Comparison of ENCODE assay signal across 15 cellular contexts in the genomic region with DNA sequence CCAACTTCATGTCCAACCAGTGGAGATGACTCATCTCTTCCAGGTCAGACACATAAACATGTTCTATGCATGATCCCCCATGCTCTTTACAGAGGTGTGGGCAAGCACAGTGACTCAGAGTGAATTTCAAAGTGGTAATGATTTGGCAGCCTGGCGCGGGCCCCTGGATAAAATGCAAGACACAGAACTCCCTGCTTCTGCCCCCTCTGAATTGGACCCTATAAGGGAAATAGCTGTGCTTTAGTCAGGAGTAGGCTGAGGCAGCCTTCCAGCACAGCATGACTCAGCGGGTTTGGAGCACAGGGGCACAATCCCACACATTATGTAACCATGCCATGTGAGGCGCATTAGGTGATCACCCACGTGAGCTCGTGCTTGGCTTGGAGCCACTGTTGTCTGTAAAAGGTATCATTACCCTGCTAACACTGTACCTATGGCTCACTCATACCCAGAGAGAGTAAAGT.
DNase-seq lines count a peak whose midpoint lies in the region; FAIRE-seq and TF ChIP-seq lines count a peak whose summit lies in the region.
"Had no signal": no experiment of that assay in that cellular context is flagged by ENCODE, and none has a peak within 500 bp of the region (broad histone marks: within the 10 kb centered on the region; RNA-seq: fewer than 3 reads in every experiment).

No MANE protein-coding gene starts in this region.

- H3K79me2 ChIP-seq in mammary epithelial cell (ENCODE audit: insufficient read depth, low read length) (no peaks in the 10 kb centered on the region), keratinocyte (ENCODE audit: control insufficient read depth, insufficient read depth, low read length) (no peaks in the 10 kb centered on the region)

- DNase-seq in AG09319 (ENCODE audit: extremely low read depth, low read depth), result peak; percentile 14
- DNase-seq in LHCN-M2 (ENCODE audit: low read depth), result peak; percentile 96
- DNase-seq in mammary epithelial cell, result peak; percentile 21
- peak; percentile 15 for DNase-seq in keratinocyte (ENCODE audit: low read depth, low spot score)
- DNase-seq in cerebellum (ENCODE audit: low spot score), result no peak
- DNase-seq in vagina (ENCODE audit: extremely low spot score in 2 of 2), result no peak
- DNase-seq in iPS-NIHi11 (ENCODE audit: low spot score), result no peak
- no peak for DNase-seq in activated CD8-positive, alpha-beta memory T cell treated with anti-CD3 and anti-CD28 coated beads, Interleukin-2, amount 50 U/mL, for 4 hours
- DNase-seq: activated CD4-positive, alpha-beta T cell treated with anti-CD3 and anti-CD28 coated beads, Interleukin-2, amount 10 ng/mL, durations not matched to agents 7 days and 5 days; CD4-positive, alpha-beta memory T cell; colonic mucosa; heart right ventricle; NCI-H1092; NCI-H69; tibial artery had no signal

- peak overlapping the region; percentile 64 for H2AFZ ChIP-seq in mammary epithelial cell (ENCODE audit: low read depth, low read length)
- no peak overlapping the region for H2AFZ ChIP-seq in keratinocyte (ENCODE audit: control insufficient read depth, low read length)

- intact Hi-C loops in mammary epithelial cell (cut with micrococcal nuclease), result loop anchor here (1.0 to 2.0 kb wide), 2 partner anchors 45 to 76 kb away; no protein-coding TSS in a partner anchor
- intact Hi-C loops in vagina (cut with DNase I), result no loop called here

- no peak for FAIRE-seq in keratinocyte (lab: Jason Lieb, UNC)

- H3K36me3 ChIP-seq in mammary epithelial cell (ENCODE audit: insufficient read depth, low read length) (no peaks in the 10 kb centered on the region), keratinocyte (ENCODE audit: control insufficient read depth in 2 of 2, extremely low read depth in 1 of 2, insufficient read depth in 2 of 2, low read length in 2 of 2) (no peaks in the 10 kb centered on the region), vagina (no peaks in the 10 kb centered on the region)
- H3K36me3 ChIP-seq: colonic mucosa, heart right ventricle, tibial artery had no signal

- H3K9ac ChIP-seq in mammary epithelial cell (ENCODE audit: insufficient read depth, low read length) (no peak overlapping the region), keratinocyte (ENCODE audit: control insufficient read depth, extremely low read depth, insufficient read depth, low read length) (no peak overlapping the region)

- 2% methylated on average over 5 of the region's 6 CpGs for WGBS in mammary epithelial cell (ENCODE audit: low coverage, missing lambda C conversion rate)

- H3K27ac ChIP-seq in mammary epithelial cell (ENCODE audit: insufficient read depth, low read depth, low read length) (peak overlapping the region; percentile 23), keratinocyte (ENCODE audit: control insufficient read depth, insufficient read depth, low read length) (no peak overlapping the region), vagina (no peak overlapping the region)
- H3K27ac ChIP-seq: colonic mucosa, heart right ventricle, tibial artery had no signal

- H3K4me1 ChIP-seq in mammary epithelial cell (ENCODE audit: insufficient read depth, low read length) (peaks cover 26% of the 10 kb centered on the region), keratinocyte (ENCODE audit: control insufficient read depth, extremely low read depth, insufficient read depth, low read length) (no peaks in the 10 kb centered on the region), vagina (no peaks in the 10 kb centered on the region)
- H3K4me1 ChIP-seq: colonic mucosa, heart right ventricle, tibial artery had no signal

- TF ChIP-seq CTCF in AG09319 (IDR thresholded peaks at IDR 0.05; ENCODE audit: low read depth, low read length) (no peak), mammary epithelial cell (conservative IDR thresholded peaks at IDR 0.05 in 1 of 2, IDR thresholded peaks at IDR 0.05 in 1 of 2; ENCODE audit: extremely low read depth in 1 of 2, insufficient read depth in 1 of 2, low read depth in 1 of 2, low read length in 2 of 2) (no peak), keratinocyte (optimal IDR thresholded peaks at IDR 0.05 in 1 of 3, IDR thresholded peaks at IDR 0.05 in 1 of 3, conservative IDR thresholded peaks at IDR 0.05 in 1 of 3; ENCODE audit: extremely low read depth in 1 of 3, insufficient read depth in 2 of 3, low read length in 3 of 3) (no peak), vagina (IDR thresholded peaks at IDR 0.05) (no peak)

- CTCF ChIA-PET in mammary epithelial cell (lab: Charles Lee; ENCODE audit: low non-redundant PET), result no interaction called here

- H3K4me2 ChIP-seq in mammary epithelial cell (ENCODE audit: insufficient read depth, low read depth, low read length) (no peak overlapping the region), keratinocyte (ENCODE audit: control insufficient read depth, extremely low read depth, insufficient read depth, low read depth, low read length) (no peak overlapping the region)

- no peak overlapping the region for H3K4me3 ChIP-seq in mammary epithelial cell (replicated peaks in 1 of 3; ENCODE audit: insufficient read depth in 1 of 3, low read depth in 2 of 3, low read length in 3 of 3)
- no peak overlapping the region for H3K4me3 ChIP-seq in keratinocyte (ENCODE audit: control insufficient read depth in 2 of 3, extremely low read depth in 1 of 3, insufficient read depth in 2 of 3, low read depth in 1 of 3, low read length in 3 of 3)
- H3K4me3 ChIP-seq in vagina, result no peak overlapping the region
- H3K4me3 ChIP-seq: colonic mucosa, heart right ventricle, tibial artery had no signal

- no TSS peak for BruUV-seq in mammary epithelial cell (replicated peaks; lab: Mats Ljungman, UMichigan)

- dilution Hi-C loops in mammary epithelial cell (cut with HindIII; ENCODE audit: low sequenced_read_pairs), result no loop called here
- dilution Hi-C loops in keratinocyte (cut with MboI; ENCODE audit: extremely low pct_ligation_motif_present, low sequenced_read_pairs), result no loop called here

- H3K9me3 ChIP-seq in mammary epithelial cell (replicated peaks; ENCODE audit: insufficient read depth, low read length) (no peaks in the 10 kb centered on the region), keratinocyte (ENCODE audit: control insufficient read depth, low read depth, low read length) (no peaks in the 10 kb centered on the region), vagina (no peaks in the 10 kb centered on the region)
- H3K9me3 ChIP-seq: colonic mucosa, tibial artery had no signal

- no peak for TF ChIP-seq POLR2A in vagina (IDR thresholded peaks at IDR 0.05)

- in situ Hi-C loops in mammary epithelial cell (cut with MboI; ENCODE audit: low sequenced_read_pairs in 2 of 2), result no loop called here

- H3K9me1 ChIP-seq in keratinocyte (ENCODE audit: control insufficient read depth, extremely low read depth, insufficient read depth, low read length), result no peaks in the 10 kb centered on the region

- H3K27me3 ChIP-seq in mammary epithelial cell (ENCODE audit: insufficient read depth, low read length) (no peaks in the 10 kb centered on the region), keratinocyte (ENCODE audit: control insufficient read depth, extremely low read depth, insufficient read depth, low read length) (no peaks in the 10 kb centered on the region), vagina (no peaks in the 10 kb centered on the region)
- H3K27me3 ChIP-seq: colonic mucosa, heart right ventricle, tibial artery had no signal

- no peaks in the 10 kb centered on the region for H4K20me1 ChIP-seq in mammary epithelial cell (ENCODE audit: insufficient read depth, low read length)
- H4K20me1 ChIP-seq in keratinocyte (ENCODE audit: control insufficient read depth, extremely low read depth, insufficient read depth, low read length), result no peaks in the 10 kb centered on the region

Comparison
In these comparisons a context has a peak if more than half of its experiments do, and no peak if none do; other contexts are left out.
1. DNase-seq: peak in AG09319 (single experiment), LHCN-M2 (single experiment), mammary epithelial cell (single experiment) and keratinocyte (single experiment); none in cerebellum (single experiment), vagina (0 of 2), iPS-NIHi11 (single experiment) and activated CD8-positive, alpha-beta memory T cell treated with anti-CD3 and anti-CD28 coated beads, Interleukin-2, amount 50 U/mL, for 4 hours (single experiment).